10 cellular contexts compared by ENCODE assay signal in genomic region chr9:107158321-107158720, GRCh38.
DNase-seq lines count a peak whose midpoint lies in the region; ATAC-seq and TF ChIP-seq lines count a peak whose summit lies in the region.
"Had no signal": no experiment of that assay in that cellular context is flagged by ENCODE, and none has a peak within 500 bp of the region (broad histone marks: within the 10 kb centered on the region; RNA-seq: fewer than 3 reads in every experiment).

No MANE protein-coding gene starts in this region.

- H3K36me3 ChIP-seq in esophagus muscularis mucosa (no peaks in the 10 kb centered on the region), gastrocnemius medialis (no peaks in the 10 kb centered on the region)

- in situ Hi-C loops in gastrocnemius medialis (cut with MboI; ENCODE audit: low sequenced_read_pairs in 4 of 4), result loop anchor here in 1 of 4 donors (25.0 kb wide), 1 partner anchor 521 kb away; no protein-coding TSS in a partner anchor

- TF ChIP-seq POLR2A in esophagus muscularis mucosa (IDR thresholded peaks at IDR 0.05; ENCODE audit: low read depth), result no peak
- no peak for TF ChIP-seq POLR2A in gastrocnemius medialis (IDR thresholded peaks at IDR 0.05)

- H3K4me1 ChIP-seq in esophagus muscularis mucosa (no peaks in the 10 kb centered on the region), gastrocnemius medialis (no peaks in the 10 kb centered on the region)

- ATAC-seq in GM21786 (IDR thresholded peaks at IDR 0.05; ENCODE audit: unreplicated experiment), result peak; percentile 90
- ATAC-seq in gastrocnemius medialis, result peak in 1 of 2 donors; percentile 58
- no peak for ATAC-seq in esophagus mucosa

- TF ChIP-seq CTCF in esophagus muscularis mucosa (IDR thresholded peaks at IDR 0.05), result peak in 2 of 3 experiments; percentile 11 to 33
- TF ChIP-seq CTCF in gastrocnemius medialis (IDR thresholded peaks at IDR 0.05 in 4 of 5, conservative IDR thresholded peaks at IDR 0.05 in 1 of 5), result peak in 3 of 5 experiments; percentile 24 to 38 (median 29)

- H3K27ac ChIP-seq in esophagus muscularis mucosa (replicated peaks in 1 of 4), result no peak overlapping the region
- H3K27ac ChIP-seq in gastrocnemius medialis, result no peak overlapping the region

- 45% methylated on average over 2 of the region's 2 CpGs for WGBS in esophagus muscularis mucosa

- intact Hi-C loops in esophagus muscularis mucosa (cut with DNase I) (no loop called here), gastrocnemius medialis (cut with DNase I; ENCODE audit: low total_unique reads) (no loop called here)

- H3K4me3 ChIP-seq in esophagus muscularis mucosa (no peak overlapping the region), gastrocnemius medialis (no peak overlapping the region)

- TF ChIP-seq EP300 in esophagus muscularis mucosa (IDR thresholded peaks at IDR 0.05), result no peak

- DNase-seq in EH (ENCODE audit: low read depth) (peak; percentile 45), NCI-H345 (lab: John Stamatoyannopoulos, UW) (peak; percentile 43), esophagus muscularis mucosa (ENCODE audit: extremely low spot score) (no peak), gastrocnemius medialis (no peak), OCI-M1 (lab: John Stamatoyannopoulos, UW) (no peak)
- DNase-seq in stimulated activated CD4-positive, alpha-beta T cell treated with anti-CD3 and anti-CD28 coated beads, Interleukin-4, amount 100 ng/mL, for 24 hours, result no peak
- DNase-seq: left cardiac atrium, T-cell had no signal

- H3K27me3 ChIP-seq in esophagus muscularis mucosa, result no peaks in the 10 kb centered on the region
- H3K27me3 ChIP-seq in gastrocnemius medialis, result no peaks in the 10 kb centered on the region

- H3K9me3 ChIP-seq in esophagus muscularis mucosa (peaks cover 0 to 6% (median 1%) of the 10 kb centered on the region in 4 donors), gastrocnemius medialis (no peaks in the 10 kb centered on the region)

Comparison
In these comparisons a context has a peak if more than half of its experiments do, and no peak if none do; other contexts are left out.
1. DNase-seq: peak in EH (single experiment) and NCI-H345 (single experiment); none in esophagus muscularis mucosa (single experiment), gastrocnemius medialis (0 of 2), OCI-M1 (single experiment) and stimulated activated CD4-positive, alpha-beta T cell treated with anti-CD3 and anti-CD28 coated beads, Interleukin-4, amount 100 ng/mL, for 24 hours (single experiment).